9 cellular contexts compared by ENCODE assay signal in genomic region chr15:81304226-81304625, GRCh38. TPM values are rescaled to one million over a fixed set of nuclear protein-coding genes. Genes with fewer than 3 reads are reported as not detected.
DNase-seq lines count a peak whose midpoint lies in the region; ATAC-seq and TF ChIP-seq lines count a peak whose summit lies in the region.
"Had no signal": no experiment of that assay in that cellular context is flagged by ENCODE, and none has a peak within 500 bp of the region (broad histone marks: within the 10 kb centered on the region; RNA-seq: fewer than 3 reads in every experiment).

No MANE protein-coding gene starts in this region.

- DNase-seq in AG20443 (ENCODE audit: low spot score) (peak; percentile 65), KBM-7 (peak; percentile 83), cardiac fibroblast (ENCODE audit: low read depth in 2 of 2) (peak; percentile 71 to 89), mesenteric fat pad (ENCODE audit: low spot score) (peak; percentile 14), NCI-H345 (lab: John Stamatoyannopoulos, UW) (no peak), DMS114 treated with DMSO at 0.1 percent for 48 hours (lab: John Stamatoyannopoulos, UW; ENCODE audit: unreplicated experiment) (no peak), NCI-H1694 treated with DMSO at 0.1 percent for 48 hours (lab: John Stamatoyannopoulos, UW) (no peak)
- DNase-seq: NCI-H1048 had no signal

- ATAC-seq in GM19324 (IDR thresholded peaks at IDR 0.05; ENCODE audit: low FRiP score, unreplicated experiment) = no peak

- in situ Hi-C loops in KBM-7 (cut with MboI; ENCODE audit: low pct_unique_long_range_greater_than_20kb, low sequenced_read_pairs) = no loop called here

- no peak for TF ChIP-seq CTCF in cardiac fibroblast (IDR thresholded peaks at IDR 0.05; ENCODE audit: low read depth, low read length)

- no peak overlapping the region for H3K4me3 ChIP-seq in cardiac fibroblast (replicated peaks in 1 of 2; ENCODE audit: low read depth in 2 of 2, low read length in 2 of 2)

RNA-seq across cellular contexts. Expression of gene STARD5, which starts 19.7 kb away (rescaled TPM):
- 3.3 TPM for total RNA-seq in mesenteric fat pad

Comparison
In these comparisons a context has a peak if more than half of its experiments do, and no peak if none do; other contexts are left out.
1. DNase-seq: peak in AG20443 (single experiment), KBM-7 (single experiment), cardiac fibroblast (2 of 2) and mesenteric fat pad (single experiment); none in NCI-H345 (single experiment), DMS114 treated with DMSO at 0.1 percent for 48 hours (single experiment) and NCI-H1694 treated with DMSO at 0.1 percent for 48 hours (single experiment).